ENCODE assay signal across 1 cellular context in the genomic region with DNA sequence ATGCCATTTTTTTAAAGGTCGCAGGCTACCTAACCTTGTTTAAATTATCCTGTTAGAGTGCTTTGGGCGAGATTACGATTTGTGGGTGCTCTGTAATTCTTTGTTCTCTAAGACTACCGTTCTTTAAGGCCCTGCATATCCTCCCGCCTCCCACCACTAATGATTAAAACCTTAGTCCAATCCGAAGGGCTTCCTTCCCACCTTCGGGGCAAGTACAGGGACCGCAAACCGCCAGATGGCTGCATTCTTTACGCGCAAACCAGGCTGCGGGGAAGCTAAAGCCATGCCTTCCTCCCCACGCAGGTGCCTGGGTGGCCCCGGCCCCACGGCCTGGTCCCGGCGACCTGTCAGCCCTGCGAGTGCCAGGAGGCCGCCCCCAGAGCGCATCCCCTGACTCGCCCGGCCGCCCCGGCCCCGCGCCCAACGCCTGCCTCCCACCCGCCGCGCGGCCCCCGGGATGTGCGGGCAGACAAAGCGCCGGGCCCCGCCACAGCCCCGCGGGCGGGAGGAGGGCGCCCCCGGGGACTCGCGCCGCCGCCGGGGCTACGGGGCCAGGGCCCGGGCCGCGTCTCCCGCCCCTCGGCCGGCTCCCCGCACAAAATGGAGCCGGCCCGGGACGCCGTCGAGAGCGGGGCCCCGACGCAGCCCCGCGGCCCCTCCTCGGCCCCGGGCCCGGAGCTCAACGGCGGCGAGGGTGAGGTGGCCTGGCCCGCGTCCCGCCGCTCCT.
TF ChIP-seq lines count a peak whose summit lies in the region.

No MANE protein-coding gene starts in this region.

TF ChIP-seq in HepG2, 621 proteins besides CTCF, POLR2A, EP300 and RAD21 (continued from another document):
- no peak for TF ChIP-seq ZNF83 (CRISPR knock-in tag; IDR thresholded peaks at IDR 0.05; ENCODE audit: borderline replicate concordance)
TF ChIP-seq in HepG2: peak in this region for 41.
